Comparison of ENCODE assay signal across 11 cellular contexts in the genomic region with DNA sequence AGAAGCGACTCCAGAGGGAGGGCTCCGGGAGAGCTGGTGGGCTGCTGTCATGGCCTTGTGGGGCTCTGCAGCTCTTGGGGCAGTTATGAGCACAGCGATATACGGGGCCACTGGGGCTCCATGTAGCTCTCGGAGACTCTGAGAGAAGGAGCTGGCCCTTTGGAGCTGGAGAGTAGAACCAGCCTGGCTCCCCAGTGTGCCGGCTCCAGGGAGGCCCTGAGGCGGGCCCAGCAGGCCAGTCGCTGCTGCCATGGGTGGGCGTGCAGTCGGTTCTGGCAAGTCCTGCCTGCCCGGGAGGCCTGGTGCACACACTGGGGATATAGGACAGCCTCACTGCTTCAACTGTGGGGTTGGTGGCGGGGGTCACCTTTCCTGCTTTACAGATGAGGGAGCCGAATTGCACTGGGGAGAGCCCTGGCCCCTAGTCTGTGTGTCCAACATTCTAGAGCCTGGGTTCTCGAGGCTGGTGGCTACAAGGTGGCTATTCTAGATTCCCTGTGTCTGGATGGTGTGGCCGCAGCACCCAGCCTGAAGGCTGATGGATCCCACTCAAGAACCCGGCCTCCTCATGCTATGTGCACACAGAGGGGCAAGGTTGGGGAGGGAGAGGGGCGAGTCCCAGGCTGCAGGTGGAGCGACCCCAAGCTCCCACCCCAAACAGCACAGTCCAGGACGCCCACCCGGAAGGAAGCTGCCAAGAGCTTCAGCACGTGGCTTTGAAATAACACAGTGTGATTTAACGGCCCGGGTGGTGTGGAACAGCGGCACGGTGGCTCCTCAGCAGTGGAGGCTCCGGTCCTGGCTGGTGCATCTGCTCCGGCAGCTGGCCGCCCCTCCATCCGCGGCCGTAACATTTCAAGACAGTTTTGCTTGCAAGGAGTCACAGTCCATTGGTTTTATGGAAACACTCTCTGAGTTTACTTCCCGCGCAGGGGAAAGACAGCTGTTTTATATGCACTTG.
DNase-seq lines count a peak whose midpoint lies in the region; ATAC-seq and TF ChIP-seq lines count a peak whose summit lies in the region.
"Had no signal": no experiment of that assay in that cellular context is flagged by ENCODE, and none has a peak within 500 bp of the region (broad histone marks: within the 10 kb centered on the region; RNA-seq: fewer than 3 reads in every experiment).

No MANE protein-coding gene starts in this region.

- no peak for ATAC-seq in activated T-cell treated with anti-CD3 and anti-CD28 coated beads, Interleukin-2, amount 50 U/mL, for 72 hours (replicated peaks in 1 of 2)
- ATAC-seq in stimulated activated memory B cell treated with anti-CD40 and anti-IgM and Interleukin-4, amounts not matched to agents 10 μg/mL and 1 μg/mL and 100 μg/mL, for 72 hours: no peak
- ATAC-seq in HG02852 (IDR thresholded peaks at IDR 0.05; ENCODE audit: unreplicated experiment): no peak
- no peak for ATAC-seq in foreskin keratinocyte
- ATAC-seq: SK-N-SH treated with all-trans-retinoic acid at 6 μM for 48 hours had no signal

- POLR2A ChIA-PET in RWPE1 (lab: Yijun Ruan, JAX; ENCODE audit: low non-redundant PET): no interaction called here

- H3K27me3 ChIP-seq in endodermal cell (ENCODE audit: control insufficient read depth, insufficient read depth, low read length, poor library complexity, severe bottlenecking) (no peaks in the 10 kb centered on the region), foreskin keratinocyte (no peaks in the 10 kb centered on the region)

- WGBS in endodermal cell (ENCODE audit: insufficient coverage in 1 of 2, insufficient read length in 1 of 2), 2 experiments: 93 to 95% methylated on average over 29 to 33 of the region's 33 CpGs

- CTCF ChIA-PET in RWPE1 (lab: Yijun Ruan, JAX): no interaction called here

- DNase-seq in activated T-cell treated with anti-CD3 and anti-CD28 coated beads, Interleukin-2, amount 50 U/mL, for 24 hours: peak; percentile 35
- no peak for DNase-seq in activated T-cell treated with anti-CD3 and anti-CD28 coated beads, Interleukin-2, amount 50 U/mL, for 72 hours
- DNase-seq in NCI-H524 (lab: John Stamatoyannopoulos, UW) (peak; percentile 99 to 100), endodermal cell (peak; percentile 38), RWPE1 (ENCODE audit: low spot score) (no peak), foreskin keratinocyte (no peak)
- DNase-seq: activated CD4-positive, alpha-beta T cell treated with anti-CD3 and anti-CD28 coated beads, Interleukin-2, amount 50 U/mL, for 48 hours; GF-D8 had no signal

- H3K27ac ChIP-seq in endodermal cell (ENCODE audit: low read depth, low read length): no peak overlapping the region
- no peak overlapping the region for H3K27ac ChIP-seq in RWPE1
- no peak overlapping the region for H3K27ac ChIP-seq in foreskin keratinocyte

- peak overlapping the region; percentile 81 for H3K27ac Mint-ChIP-seq in activated T-cell treated with anti-CD3 and anti-CD28 coated beads, Interleukin-2, amount 50 U/mL, for 24 hours
- no peak overlapping the region for H3K27ac Mint-ChIP-seq in activated T-cell treated with anti-CD3 and anti-CD28 coated beads, Interleukin-2, amount 50 U/mL, for 72 hours
- no peak overlapping the region for H3K27ac Mint-ChIP-seq in endodermal cell
- H3K27ac Mint-ChIP-seq in stimulated activated memory B cell treated with anti-CD40 and anti-IgM and Interleukin-4, amounts not matched to agents 10 μg/mL and 1 μg/mL and 100 μg/mL, for 72 hours: peak overlapping the region; percentile 73

- no peak overlapping the region for H3K9ac ChIP-seq in endodermal cell (ENCODE audit: extremely low read depth, low read length, poor library complexity, severe bottlenecking)

- no peaks in the 10 kb centered on the region for H3K27me3 Mint-ChIP-seq in activated T-cell treated with anti-CD3 and anti-CD28 coated beads, Interleukin-2, amount 50 U/mL, for 24 hours
- no peaks in the 10 kb centered on the region for H3K27me3 Mint-ChIP-seq in activated T-cell treated with anti-CD3 and anti-CD28 coated beads, Interleukin-2, amount 50 U/mL, for 72 hours (ENCODE audit: low read depth)
- H3K27me3 Mint-ChIP-seq in endodermal cell (ENCODE audit: insufficient read depth): no peaks in the 10 kb centered on the region
- no peaks in the 10 kb centered on the region for H3K27me3 Mint-ChIP-seq in stimulated activated memory B cell treated with anti-CD40 and anti-IgM and Interleukin-4, amounts not matched to agents 10 μg/mL and 1 μg/mL and 100 μg/mL, for 72 hours

- H3K4me1 Mint-ChIP-seq in activated T-cell treated with anti-CD3 and anti-CD28 coated beads, Interleukin-2, amount 50 U/mL, for 24 hours (ENCODE audit: low read depth): peaks cover 66% of the 10 kb centered on the region
- H3K4me1 Mint-ChIP-seq in activated T-cell treated with anti-CD3 and anti-CD28 coated beads, Interleukin-2, amount 50 U/mL, for 72 hours (ENCODE audit: low read depth): peaks cover 50% of the 10 kb centered on the region
- H3K4me1 Mint-ChIP-seq in endodermal cell: peaks cover 5% of the 10 kb centered on the region
- peaks cover 76% of the 10 kb centered on the region for H3K4me1 Mint-ChIP-seq in stimulated activated memory B cell treated with anti-CD40 and anti-IgM and Interleukin-4, amounts not matched to agents 10 μg/mL and 1 μg/mL and 100 μg/mL, for 72 hours

- H3K36me3 ChIP-seq in endodermal cell (ENCODE audit: control insufficient read depth, insufficient read depth, low read length): no peaks in the 10 kb centered on the region

- no peaks in the 10 kb centered on the region for H3K9me3 ChIP-seq in endodermal cell (ENCODE audit: control insufficient read depth, low read length)

- H3K4me3 Mint-ChIP-seq in activated T-cell treated with anti-CD3 and anti-CD28 coated beads, Interleukin-2, amount 50 U/mL, for 24 hours: no peak overlapping the region
- H3K4me3 Mint-ChIP-seq in activated T-cell treated with anti-CD3 and anti-CD28 coated beads, Interleukin-2, amount 50 U/mL, for 72 hours: no peak overlapping the region
- H3K4me3 Mint-ChIP-seq in endodermal cell: no peak overlapping the region
- H3K4me3 Mint-ChIP-seq in stimulated activated memory B cell treated with anti-CD40 and anti-IgM and Interleukin-4, amounts not matched to agents 10 μg/mL and 1 μg/mL and 100 μg/mL, for 72 hours: no peak overlapping the region

- no peaks in the 10 kb centered on the region for H3K36me3 Mint-ChIP-seq in activated T-cell treated with anti-CD3 and anti-CD28 coated beads, Interleukin-2, amount 50 U/mL, for 24 hours (ENCODE audit: low read depth)
- no peaks in the 10 kb centered on the region for H3K36me3 Mint-ChIP-seq in activated T-cell treated with anti-CD3 and anti-CD28 coated beads, Interleukin-2, amount 50 U/mL, for 72 hours (ENCODE audit: insufficient read depth in 2 of 2)
- H3K36me3 Mint-ChIP-seq in endodermal cell (ENCODE audit: low read depth): peaks cover 3% of the 10 kb centered on the region
- no peaks in the 10 kb centered on the region for H3K36me3 Mint-ChIP-seq in stimulated activated memory B cell treated with anti-CD40 and anti-IgM and Interleukin-4, amounts not matched to agents 10 μg/mL and 1 μg/mL and 100 μg/mL, for 72 hours

- no peaks in the 10 kb centered on the region for H3K4me1 ChIP-seq in endodermal cell (ENCODE audit: control insufficient read depth, insufficient read depth, low read length)
- no peaks in the 10 kb centered on the region for H3K4me1 ChIP-seq in foreskin keratinocyte

- no peaks in the 10 kb centered on the region for H3K9me3 Mint-ChIP-seq in activated T-cell treated with anti-CD3 and anti-CD28 coated beads, Interleukin-2, amount 50 U/mL, for 24 hours
- H3K9me3 Mint-ChIP-seq in activated T-cell treated with anti-CD3 and anti-CD28 coated beads, Interleukin-2, amount 50 U/mL, for 72 hours: no peaks in the 10 kb centered on the region
- H3K9me3 Mint-ChIP-seq in endodermal cell: peaks cover 5% of the 10 kb centered on the region
- H3K9me3 Mint-ChIP-seq in stimulated activated memory B cell treated with anti-CD40 and anti-IgM and Interleukin-4, amounts not matched to agents 10 μg/mL and 1 μg/mL and 100 μg/mL, for 72 hours: no peaks in the 10 kb centered on the region

- H3K4me3 ChIP-seq in endodermal cell (ENCODE audit: low read length): no peak overlapping the region

- TF ChIP-seq CTCF in endodermal cell (conservative IDR thresholded peaks at IDR 0.05): no peak
- TF ChIP-seq CTCF in RWPE1 (conservative IDR thresholded peaks at IDR 0.05; ENCODE audit: low read depth): no peak
- no peak for TF ChIP-seq CTCF in foreskin keratinocyte (conservative IDR thresholded peaks at IDR 0.05)

Comparison
In these comparisons a context has a peak if more than half of its experiments do, and no peak if none do; other contexts are left out.
1. DNase-seq: peak in activated T-cell treated with anti-CD3 and anti-CD28 coated beads, Interleukin-2, amount 50 U/mL, for 24 hours (single experiment), NCI-H524 (2 of 2) and endodermal cell (single experiment); none in activated T-cell treated with anti-CD3 and anti-CD28 coated beads, Interleukin-2, amount 50 U/mL, for 72 hours (0 of 2), RWPE1 (single experiment) and foreskin keratinocyte (0 of 2).
2. H3K27ac Mint-ChIP-seq: peak in activated T-cell treated with anti-CD3 and anti-CD28 coated beads, Interleukin-2, amount 50 U/mL, for 24 hours (single experiment) and stimulated activated memory B cell treated with anti-CD40 and anti-IgM and Interleukin-4, amounts not matched to agents 10 μg/mL and 1 μg/mL and 100 μg/mL, for 72 hours (single experiment); none in activated T-cell treated with anti-CD3 and anti-CD28 coated beads, Interleukin-2, amount 50 U/mL, for 72 hours (single experiment) and endodermal cell (single experiment).